In genomic region chr14:100900837-100901390, GRCh38 we compare ENCODE assay signal across 8 cellular contexts. TPM values are rescaled to one million over a fixed set of nuclear protein-coding genes. Genes with fewer than 3 reads are reported as not detected.
DNase-seq lines count a peak whose midpoint lies in the region; ATAC-seq lines count a peak whose summit lies in the region.

No MANE protein-coding gene starts in this region.

- CTCF ChIA-PET in activated naive CD4-positive, alpha-beta T cell treated with anti-CD3 and anti-CD28 coated beads, Interleukin-2, amount 10 ng/mL, durations not matched to agents 7 days and 5 days (lab: Charles Lee): interaction anchor here (0.6 to 1.1 kb wide), 2 partner anchors 54 to 516 kb away, joined by 3 read pairs; no protein-coding TSS in a partner anchor

- no peak for ATAC-seq in natural killer cell treated with Interleukin-12 subunit alpha and Interleukin-12 subunit beta and Interleukin-15 and Interleukin-18, amount 100 ng/mL, for 72 hours

- H3K4me3 ChIP-seq in neuron (ENCODE audit: low read length): peak overlapping the region; percentile 9

- no peaks in the 10 kb centered on the region for H3K9me3 Mint-ChIP-seq in activated naive CD4-positive, alpha-beta T cell treated with anti-CD3 and anti-CD28 coated beads, Interleukin-2, amount 10 ng/mL, durations not matched to agents 7 days and 5 days
- no peaks in the 10 kb centered on the region for H3K9me3 Mint-ChIP-seq in natural killer cell treated with Interleukin-12 subunit alpha and Interleukin-12 subunit beta and Interleukin-15 and Interleukin-18, amount 100 ng/mL, for 72 hours

- H3K4me3 Mint-ChIP-seq in activated naive CD4-positive, alpha-beta T cell treated with anti-CD3 and anti-CD28 coated beads, Interleukin-2, amount 10 ng/mL, durations not matched to agents 7 days and 5 days: no peak overlapping the region
- H3K4me3 Mint-ChIP-seq in natural killer cell treated with Interleukin-12 subunit alpha and Interleukin-12 subunit beta and Interleukin-15 and Interleukin-18, amount 100 ng/mL, for 72 hours: no peak overlapping the region

- H3K9me3 ChIP-seq in neuron (ENCODE audit: low read length): no peaks in the 10 kb centered on the region

- H3K4me1 ChIP-seq in neuron (ENCODE audit: insufficient read depth, low read length): peaks cover 73% of the 10 kb centered on the region

- no peaks in the 10 kb centered on the region for H3K36me3 ChIP-seq in neuron (ENCODE audit: insufficient read depth, low read length)

- peaks cover 85% of the 10 kb centered on the region for H3K27me3 Mint-ChIP-seq in activated naive CD4-positive, alpha-beta T cell treated with anti-CD3 and anti-CD28 coated beads, Interleukin-2, amount 10 ng/mL, durations not matched to agents 7 days and 5 days
- peaks cover 39 to 46% of the 10 kb centered on the region in 2 donors for H3K27me3 Mint-ChIP-seq in natural killer cell treated with Interleukin-12 subunit alpha and Interleukin-12 subunit beta and Interleukin-15 and Interleukin-18, amount 100 ng/mL, for 72 hours

- no peaks in the 10 kb centered on the region for H3K27me3 ChIP-seq in neuron (ENCODE audit: insufficient read depth, low read length)

- in situ Hi-C loops in G401 (cut with HindIII; ENCODE audit: low sequenced_read_pairs): no loop called here

- DNase-seq in activated naive CD4-positive, alpha-beta T cell treated with anti-CD3 and anti-CD28 coated beads, Interleukin-2, amount 10 ng/mL, durations not matched to agents 7 days and 5 days: peak; percentile 28
- DNase-seq in activated naive CD4-positive, alpha-beta T cell treated with Interleukin-2 at 50 U/mL for 16 hours: no peak
- DNase-seq in NCI-H345 (lab: John Stamatoyannopoulos, UW) (peak; percentile 74), dermis microvascular lymphatic vessel endothelial cell (ENCODE audit: low read depth in 2 of 2) (peak; percentile 7 to 30), AG20443 (ENCODE audit: low spot score) (no peak), G401 (ENCODE audit: low spot score) (no peak)
- DNase-seq in natural killer cell treated with Interleukin-12 subunit alpha and Interleukin-12 subunit beta and Interleukin-15 and Interleukin-18, amount 100 ng/mL, for 72 hours (ENCODE audit: low spot score): no peak

- no peaks in the 10 kb centered on the region for H3K4me1 Mint-ChIP-seq in activated naive CD4-positive, alpha-beta T cell treated with anti-CD3 and anti-CD28 coated beads, Interleukin-2, amount 10 ng/mL, durations not matched to agents 7 days and 5 days
- H3K4me1 Mint-ChIP-seq in natural killer cell treated with Interleukin-12 subunit alpha and Interleukin-12 subunit beta and Interleukin-15 and Interleukin-18, amount 100 ng/mL, for 72 hours (ENCODE audit: low read depth in 2 of 2): no peaks in the 10 kb centered on the region

- H3K36me3 Mint-ChIP-seq in activated naive CD4-positive, alpha-beta T cell treated with anti-CD3 and anti-CD28 coated beads, Interleukin-2, amount 10 ng/mL, durations not matched to agents 7 days and 5 days: no peaks in the 10 kb centered on the region
- H3K36me3 Mint-ChIP-seq in natural killer cell treated with Interleukin-12 subunit alpha and Interleukin-12 subunit beta and Interleukin-15 and Interleukin-18, amount 100 ng/mL, for 72 hours: no peaks in the 10 kb centered on the region

- H2AFZ ChIP-seq in neuron (ENCODE audit: low read depth, low read length): no peak overlapping the region

- H3K27ac Mint-ChIP-seq in activated naive CD4-positive, alpha-beta T cell treated with anti-CD3 and anti-CD28 coated beads, Interleukin-2, amount 10 ng/mL, durations not matched to agents 7 days and 5 days: no peak overlapping the region
- no peak overlapping the region for H3K27ac Mint-ChIP-seq in natural killer cell treated with Interleukin-12 subunit alpha and Interleukin-12 subunit beta and Interleukin-15 and Interleukin-18, amount 100 ng/mL, for 72 hours

RNA-seq across cellular contexts. Expression of gene RTL1, which starts 2.6 kb away (rescaled TPM):
- not detected in 2 replicates for total RNA-seq in dermis microvascular lymphatic vessel endothelial cell
- not detected for total RNA-seq in natural killer cell treated with Interleukin-12 subunit alpha and Interleukin-12 subunit beta and Interleukin-15 and Interleukin-18, amount 100 ng/mL, for 72 hours
- total RNA-seq in G401 (2014; rRNA removed; shearing (Covaris generic)): not detected in 2 replicates

Comparison
In these comparisons a context has a peak if more than half of its experiments do, and no peak if none do; other contexts are left out.
1. DNase-seq: peak in activated naive CD4-positive, alpha-beta T cell treated with anti-CD3 and anti-CD28 coated beads, Interleukin-2, amount 10 ng/mL, durations not matched to agents 7 days and 5 days (single experiment), NCI-H345 (single experiment) and dermis microvascular lymphatic vessel endothelial cell (2 of 2); none in activated naive CD4-positive, alpha-beta T cell treated with Interleukin-2 at 50 U/mL for 16 hours (single experiment), natural killer cell treated with Interleukin-12 subunit alpha and Interleukin-12 subunit beta and Interleukin-15 and Interleukin-18, amount 100 ng/mL, for 72 hours (single experiment), AG20443 (single experiment) and G401 (single experiment).